In genomic region chr1:172851871-172852270, GRCh38 we compare ENCODE assay signal across 15 cellular contexts.
DNase-seq lines count a peak whose midpoint lies in the region; ATAC-seq and TF ChIP-seq lines count a peak whose summit lies in the region.
"Had no signal": no experiment of that assay in that cellular context is flagged by ENCODE, and none has a peak within 500 bp of the region (broad histone marks: within the 10 kb centered on the region; RNA-seq: fewer than 3 reads in every experiment).

No MANE protein-coding gene starts in this region.

- H3K23ac ChIP-seq in mesenchymal stem cell (ENCODE audit: low read length in 2 of 2), result no peak overlapping the region

- H3K27me3 ChIP-seq in BE2C (no peaks in the 10 kb centered on the region), mesenchymal stem cell (ENCODE audit: control insufficient read depth in 1 of 2, insufficient read depth in 1 of 2, low read length in 2 of 2) (peaks cover 0 to 3% of the 10 kb centered on the region in 2 experiments)

- WGBS in mesenchymal stem cell, result 88% methylated on average over 2 of the region's 2 CpGs

- no peak overlapping the region for H2BK5ac ChIP-seq in mesenchymal stem cell (ENCODE audit: low read depth, low read length, poor library complexity, severe bottlenecking)

- intact Hi-C loops in sciatic nerve (cut with DNase I), result no loop called here

- H2AK5ac ChIP-seq in mesenchymal stem cell (ENCODE audit: low read length, severe bottlenecking), result no peak overlapping the region

- H3K9ac ChIP-seq in mesenchymal stem cell (ENCODE audit: low read length), result no peak overlapping the region

- DNase-seq in BE2C (peak; percentile 37), M059J (ENCODE audit: low read depth) (peak; percentile 77), mesenchymal stem cell (no peak), DMS114 treated with DMSO at 0.1 percent for 48 hours (lab: John Stamatoyannopoulos, UW; ENCODE audit: unreplicated experiment) (no peak), sciatic nerve (ENCODE audit: low spot score) (no peak), GM03348 (ENCODE audit: low spot score) (no peak)
- DNase-seq: CD4-positive, alpha-beta memory T cell; COR-L47; DND-41; HCEC 1CT; HFFc6 had no signal

- H3K9me3 ChIP-seq in BE2C (no peaks in the 10 kb centered on the region), mesenchymal stem cell (ENCODE audit: control insufficient read depth, low read length) (no peaks in the 10 kb centered on the region)

- no peak overlapping the region for H4K91ac ChIP-seq in mesenchymal stem cell (ENCODE audit: low read length)

- TF ChIP-seq CTCF in BE2C (IDR thresholded peaks at IDR 0.05; ENCODE audit: low read depth, low read length), result no peak

- H3K4ac ChIP-seq in mesenchymal stem cell (ENCODE audit: low read depth in 1 of 2, low read length in 2 of 2), result no peak overlapping the region

- no peak overlapping the region for H2BK12ac ChIP-seq in mesenchymal stem cell (ENCODE audit: low read length in 2 of 2)

- ATAC-seq in SK-N-SH treated with all-trans-retinoic acid at 6 μM for 48 hours (peak; percentile 35), sciatic nerve (no peak), GM19023 (IDR thresholded peaks at IDR 0.05; ENCODE audit: unreplicated experiment) (no peak)

- H3K4me1 ChIP-seq in BE2C (peaks cover 10% of the 10 kb centered on the region), mesenchymal stem cell (ENCODE audit: control insufficient read depth, insufficient read depth, low read depth, low read length) (peaks cover 3% of the 10 kb centered on the region)

- H2AFZ ChIP-seq in mesenchymal stem cell (ENCODE audit: low read depth, low read length), result no peak overlapping the region

- H2BK120ac ChIP-seq in mesenchymal stem cell (ENCODE audit: low read depth, low read length), result no peak overlapping the region

- H3K79me1 ChIP-seq in mesenchymal stem cell (replicated peaks; ENCODE audit: low read length, poor library complexity, severe bottlenecking), result no peaks in the 10 kb centered on the region

- no peak overlapping the region for H3K14ac ChIP-seq in mesenchymal stem cell (ENCODE audit: low read length in 2 of 2)

- peak overlapping the region; percentile 53 for H3K27ac ChIP-seq in mesenchymal stem cell (ENCODE audit: low read length, poor library complexity, severe bottlenecking)
- H3K27ac ChIP-seq: C4-2B had no signal

- H3K36me3 ChIP-seq in BE2C (no peaks in the 10 kb centered on the region), mesenchymal stem cell (ENCODE audit: control insufficient read depth in 1 of 2, insufficient read depth in 2 of 2, low read depth in 1 of 2, low read length in 2 of 2) (no peaks in the 10 kb centered on the region)

- no peak overlapping the region for H3K18ac ChIP-seq in mesenchymal stem cell (ENCODE audit: low read depth in 1 of 2, low read length in 2 of 2)

- H3K4me3 ChIP-seq in BE2C (ENCODE audit: low read depth, low read length) (peak overlapping the region; percentile 40; the same call in 1 of the 2 replicates), mesenchymal stem cell (ENCODE audit: insufficient read depth in 1 of 2, low read depth in 1 of 2, low read length in 2 of 2) (no peak overlapping the region)
- H3K4me3 ChIP-seq: K562 had no signal

- H2BK15ac ChIP-seq in mesenchymal stem cell (ENCODE audit: low read depth, poor library complexity, severe bottlenecking), result no peak overlapping the region

- no peak overlapping the region for H4K8ac ChIP-seq in mesenchymal stem cell (ENCODE audit: low read length)

- H3K4me2 ChIP-seq in mesenchymal stem cell (ENCODE audit: low read length, poor library complexity, severe bottlenecking), result no peak overlapping the region

TF ChIP-seq in SK-N-SH treated with all-trans-retinoic acid at 6 μM for 48 hours, 23 proteins besides CTCF, POLR2A, EP300 and RAD21:
- no peak for TF ChIP-seq PPARA (CRISPR knock-in tag; IDR thresholded peaks at IDR 0.05; ENCODE audit: borderline replicate concordance)
- TF ChIP-seq ZFP30 (CRISPR knock-in tag; IDR thresholded peaks at IDR 0.05), result no peak
- no peak for TF ChIP-seq ZC3H10 (CRISPR knock-in tag; IDR thresholded peaks at IDR 0.05)
- TF ChIP-seq ZFP3 (CRISPR knock-in tag; IDR thresholded peaks at IDR 0.05), result no peak
- no peak for TF ChIP-seq TCF4 (CRISPR knock-in tag; IDR thresholded peaks at IDR 0.05; ENCODE audit: borderline replicate concordance)
- TF ChIP-seq OSR1 (CRISPR knock-in tag; IDR thresholded peaks at IDR 0.05), result no peak
- TF ChIP-seq POU6F1 (CRISPR knock-in tag; IDR thresholded peaks at IDR 0.05; ENCODE audit: borderline replicate concordance, low read depth), result no peak
- no peak for TF ChIP-seq CSDC2 (CRISPR knock-in tag; IDR thresholded peaks at IDR 0.05)

Comparison
In these comparisons a context has a peak if more than half of its experiments do, and no peak if none do; other contexts are left out.
1. DNase-seq: peak in BE2C (single experiment) and M059J (single experiment); none in mesenchymal stem cell (single experiment), DMS114 treated with DMSO at 0.1 percent for 48 hours (single experiment), sciatic nerve (single experiment) and GM03348 (single experiment).